Comparison of ENCODE assay signal across 8 cellular contexts in the genomic region with DNA sequence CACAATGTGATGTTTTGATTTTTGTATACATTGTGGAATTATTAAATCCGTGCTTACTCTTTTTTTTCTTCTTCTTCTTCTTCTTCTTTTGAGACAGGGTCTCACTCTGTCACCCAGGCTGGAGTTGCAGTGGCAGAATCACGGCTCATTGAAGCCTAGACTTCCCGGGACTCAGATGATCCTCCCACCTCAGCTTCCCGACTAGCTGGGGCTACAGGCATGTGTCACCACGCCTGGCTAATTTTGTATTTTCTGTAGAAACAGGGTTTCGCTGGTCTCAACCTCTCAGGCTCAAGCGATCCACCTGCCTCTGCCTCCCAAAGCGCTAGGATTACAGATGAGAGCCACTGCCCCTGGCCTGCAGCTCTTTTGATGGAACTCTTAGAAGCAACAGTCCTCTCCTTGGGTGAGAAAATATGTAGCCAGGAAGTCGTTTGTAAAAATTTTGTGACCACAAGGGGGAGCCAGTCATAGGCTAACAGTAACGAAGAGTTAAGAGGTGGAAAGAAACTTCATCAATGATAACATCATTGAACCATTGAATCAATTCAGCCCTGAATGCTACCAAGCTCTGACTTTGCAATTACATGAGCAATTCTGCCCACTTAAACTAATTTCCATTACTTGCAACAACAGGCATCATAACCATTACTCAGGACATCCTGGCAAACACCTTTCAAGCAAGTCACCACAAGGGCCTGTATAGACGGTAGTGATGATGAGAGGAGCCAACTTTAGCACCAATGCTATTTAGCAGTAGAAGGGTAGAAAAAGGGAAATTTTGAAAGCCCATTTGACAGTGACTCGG. TPM values are rescaled to one million over a fixed set of nuclear protein-coding genes. Genes with fewer than 3 reads are reported as not detected.
DNase-seq lines count a peak whose midpoint lies in the region; ATAC-seq and TF ChIP-seq lines count a peak whose summit lies in the region.

No MANE protein-coding gene starts in this region.

- H3K27ac ChIP-seq in PC-9 (no peak overlapping the region), neutrophil (no peak overlapping the region)

- POLR2A ChIA-PET in PC-9 (lab: Charles Lee; ENCODE audit: unreplicated experiment): interaction anchor here (0.6 kb wide), 1 partner anchor 107 kb away, joined by 7 read pairs; no protein-coding TSS in a partner anchor

- H3K27me3 ChIP-seq in PC-9 (ENCODE audit: insufficient read depth, low read depth) (no peaks in the 10 kb centered on the region), neutrophil (no peaks in the 10 kb centered on the region)

- ATAC-seq in HG03159 (IDR thresholded peaks at IDR 0.05; ENCODE audit: unreplicated experiment): peak; percentile 63

- TF ChIP-seq CTCF in PC-9 (conservative IDR thresholded peaks at IDR 0.05) (peak; percentile 67), fibroblast of the aortic adventitia (IDR thresholded peaks at IDR 0.05; ENCODE audit: insufficient read depth, low read length) (peak; percentile 57), neutrophil (IDR thresholded peaks at IDR 0.05) (peak; percentile 64)

- no peaks in the 10 kb centered on the region for H3F3A ChIP-seq in PC-9 (ENCODE audit: insufficient read depth, low read depth)

- H3K4me1 ChIP-seq in PC-9 (replicated peaks; ENCODE audit: insufficient read depth) (no peaks in the 10 kb centered on the region), neutrophil (ENCODE audit: control insufficient read depth in 1 of 2, insufficient read depth in 1 of 2, low read depth in 1 of 2, low read length in 1 of 2) (peaks cover 0 to 8% of the 10 kb centered on the region in 2 experiments)

- intact Hi-C loops in PC-9 (cut with micrococcal nuclease; ENCODE audit: unreplicated experiment): loop anchor here (1.0 to 10.0 kb wide), 3 partner anchors 94 to 290 kb away; no protein-coding TSS in a partner anchor

- H3K79me2 ChIP-seq in PC-9 (ENCODE audit: low read depth): no peaks in the 10 kb centered on the region

- H3K4me3 ChIP-seq in PC-9: no peak overlapping the region
- no peak overlapping the region for H3K4me3 ChIP-seq in fibroblast of the aortic adventitia (ENCODE audit: low read depth, low read length)
- H3K4me3 ChIP-seq in neutrophil (ENCODE audit: low read depth in 1 of 2, low read length in 1 of 2): no peak overlapping the region

- DNase-seq in activated gamma-delta T cell treated with Interleukin-2 at 50 U/mL for 16 hours: peak; percentile 75
- DNase-seq in activated gamma-delta T cell (lab: John Stamatoyannopoulos, UW): no peak
- peak in 1 of 2 experiments; percentile 44 for DNase-seq in PC-9
- DNase-seq in activated T-cell treated with anti-CD3 and anti-CD28 coated beads, Interleukin-2, amount 50 U/mL, for 48 hours: peak; percentile 51 to 71
- DNase-seq in fibroblast of the aortic adventitia (ENCODE audit: low read depth): peak; percentile 86
- no peak for DNase-seq in cortex of kidney (lab: John Stamatoyannopoulos, UW)

- H3K36me3 ChIP-seq in PC-9 (ENCODE audit: low read depth): no peaks in the 10 kb centered on the region
- no peaks in the 10 kb centered on the region for H3K36me3 ChIP-seq in neutrophil

- no TSS peak for BruUV-seq in PC-9 (replicated peaks; lab: Mats Ljungman, UMichigan)

- no peaks in the 10 kb centered on the region for H4K20me1 ChIP-seq in PC-9 (ENCODE audit: insufficient read depth)

- CTCF ChIA-PET in PC-9 (lab: Charles Lee): interaction anchor here (0.6 to 1.5 kb wide), 6 partner anchors 19 to 463 kb away, joined by 3 to 9 read pairs (median 6); no protein-coding TSS in a partner anchor

- H3K9me3 ChIP-seq in PC-9 (ENCODE audit: insufficient read depth, low read depth): no peaks in the 10 kb centered on the region
- no peaks in the 10 kb centered on the region for H3K9me3 ChIP-seq in neutrophil

- no peak overlapping the region for H2AFZ ChIP-seq in PC-9

- no peaks in the 10 kb centered on the region for H3K9me2 ChIP-seq in PC-9 (ENCODE audit: insufficient read depth)

- H3K4me2 ChIP-seq in PC-9: no peak overlapping the region

RNA-seq across cellular contexts. Expression of a gene that starts 16.7 kb away (rescaled TPM):
- total RNA-seq in PC-9 (2021) (37.1 and 51.6 TPM in 2 replicates), fibroblast of the aortic adventitia (ENCODE audit: low replicate concordance) (4.2 and 10.1 TPM in 2 replicates)

Comparison
In these comparisons a context has a peak if more than half of its experiments do, and no peak if none do; other contexts are left out.
1. DNase-seq: peak in activated gamma-delta T cell treated with Interleukin-2 at 50 U/mL for 16 hours (single experiment), activated T-cell treated with anti-CD3 and anti-CD28 coated beads, Interleukin-2, amount 50 U/mL, for 48 hours (2 of 2) and fibroblast of the aortic adventitia (single experiment); none in activated gamma-delta T cell (single experiment) and cortex of kidney (single experiment).
2. Peak in every context shown above with its lines, with median percentiles within 50 percentile points of each other: CTCF ChIP-seq.